In the genomic region with DNA sequence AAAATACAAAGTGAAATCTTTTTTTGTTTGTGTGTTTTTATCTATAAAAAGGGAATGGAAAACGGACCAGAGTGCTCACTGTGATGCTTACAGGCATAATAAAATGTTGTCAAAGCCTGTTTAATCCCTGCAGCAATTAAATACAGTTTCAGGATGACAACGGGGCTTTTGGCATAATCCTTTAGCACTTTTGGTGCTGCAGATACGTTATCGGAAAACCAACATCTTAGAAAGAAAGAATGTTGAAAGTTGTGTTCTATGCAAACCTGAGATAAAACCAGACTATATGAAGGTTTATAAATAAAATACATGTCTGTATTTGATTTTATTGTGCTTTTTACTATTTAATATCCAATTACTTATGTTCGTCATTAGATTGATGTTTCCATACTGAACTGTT, we compare ENCODE assay signal across 1 cellular context.
TF ChIP-seq lines count a peak whose summit lies in the region.

No MANE protein-coding gene starts in this region.

TF ChIP-seq in GM23338, 12 proteins besides CTCF, POLR2A, EP300 and RAD21:
- TF ChIP-seq, protein P1, sequence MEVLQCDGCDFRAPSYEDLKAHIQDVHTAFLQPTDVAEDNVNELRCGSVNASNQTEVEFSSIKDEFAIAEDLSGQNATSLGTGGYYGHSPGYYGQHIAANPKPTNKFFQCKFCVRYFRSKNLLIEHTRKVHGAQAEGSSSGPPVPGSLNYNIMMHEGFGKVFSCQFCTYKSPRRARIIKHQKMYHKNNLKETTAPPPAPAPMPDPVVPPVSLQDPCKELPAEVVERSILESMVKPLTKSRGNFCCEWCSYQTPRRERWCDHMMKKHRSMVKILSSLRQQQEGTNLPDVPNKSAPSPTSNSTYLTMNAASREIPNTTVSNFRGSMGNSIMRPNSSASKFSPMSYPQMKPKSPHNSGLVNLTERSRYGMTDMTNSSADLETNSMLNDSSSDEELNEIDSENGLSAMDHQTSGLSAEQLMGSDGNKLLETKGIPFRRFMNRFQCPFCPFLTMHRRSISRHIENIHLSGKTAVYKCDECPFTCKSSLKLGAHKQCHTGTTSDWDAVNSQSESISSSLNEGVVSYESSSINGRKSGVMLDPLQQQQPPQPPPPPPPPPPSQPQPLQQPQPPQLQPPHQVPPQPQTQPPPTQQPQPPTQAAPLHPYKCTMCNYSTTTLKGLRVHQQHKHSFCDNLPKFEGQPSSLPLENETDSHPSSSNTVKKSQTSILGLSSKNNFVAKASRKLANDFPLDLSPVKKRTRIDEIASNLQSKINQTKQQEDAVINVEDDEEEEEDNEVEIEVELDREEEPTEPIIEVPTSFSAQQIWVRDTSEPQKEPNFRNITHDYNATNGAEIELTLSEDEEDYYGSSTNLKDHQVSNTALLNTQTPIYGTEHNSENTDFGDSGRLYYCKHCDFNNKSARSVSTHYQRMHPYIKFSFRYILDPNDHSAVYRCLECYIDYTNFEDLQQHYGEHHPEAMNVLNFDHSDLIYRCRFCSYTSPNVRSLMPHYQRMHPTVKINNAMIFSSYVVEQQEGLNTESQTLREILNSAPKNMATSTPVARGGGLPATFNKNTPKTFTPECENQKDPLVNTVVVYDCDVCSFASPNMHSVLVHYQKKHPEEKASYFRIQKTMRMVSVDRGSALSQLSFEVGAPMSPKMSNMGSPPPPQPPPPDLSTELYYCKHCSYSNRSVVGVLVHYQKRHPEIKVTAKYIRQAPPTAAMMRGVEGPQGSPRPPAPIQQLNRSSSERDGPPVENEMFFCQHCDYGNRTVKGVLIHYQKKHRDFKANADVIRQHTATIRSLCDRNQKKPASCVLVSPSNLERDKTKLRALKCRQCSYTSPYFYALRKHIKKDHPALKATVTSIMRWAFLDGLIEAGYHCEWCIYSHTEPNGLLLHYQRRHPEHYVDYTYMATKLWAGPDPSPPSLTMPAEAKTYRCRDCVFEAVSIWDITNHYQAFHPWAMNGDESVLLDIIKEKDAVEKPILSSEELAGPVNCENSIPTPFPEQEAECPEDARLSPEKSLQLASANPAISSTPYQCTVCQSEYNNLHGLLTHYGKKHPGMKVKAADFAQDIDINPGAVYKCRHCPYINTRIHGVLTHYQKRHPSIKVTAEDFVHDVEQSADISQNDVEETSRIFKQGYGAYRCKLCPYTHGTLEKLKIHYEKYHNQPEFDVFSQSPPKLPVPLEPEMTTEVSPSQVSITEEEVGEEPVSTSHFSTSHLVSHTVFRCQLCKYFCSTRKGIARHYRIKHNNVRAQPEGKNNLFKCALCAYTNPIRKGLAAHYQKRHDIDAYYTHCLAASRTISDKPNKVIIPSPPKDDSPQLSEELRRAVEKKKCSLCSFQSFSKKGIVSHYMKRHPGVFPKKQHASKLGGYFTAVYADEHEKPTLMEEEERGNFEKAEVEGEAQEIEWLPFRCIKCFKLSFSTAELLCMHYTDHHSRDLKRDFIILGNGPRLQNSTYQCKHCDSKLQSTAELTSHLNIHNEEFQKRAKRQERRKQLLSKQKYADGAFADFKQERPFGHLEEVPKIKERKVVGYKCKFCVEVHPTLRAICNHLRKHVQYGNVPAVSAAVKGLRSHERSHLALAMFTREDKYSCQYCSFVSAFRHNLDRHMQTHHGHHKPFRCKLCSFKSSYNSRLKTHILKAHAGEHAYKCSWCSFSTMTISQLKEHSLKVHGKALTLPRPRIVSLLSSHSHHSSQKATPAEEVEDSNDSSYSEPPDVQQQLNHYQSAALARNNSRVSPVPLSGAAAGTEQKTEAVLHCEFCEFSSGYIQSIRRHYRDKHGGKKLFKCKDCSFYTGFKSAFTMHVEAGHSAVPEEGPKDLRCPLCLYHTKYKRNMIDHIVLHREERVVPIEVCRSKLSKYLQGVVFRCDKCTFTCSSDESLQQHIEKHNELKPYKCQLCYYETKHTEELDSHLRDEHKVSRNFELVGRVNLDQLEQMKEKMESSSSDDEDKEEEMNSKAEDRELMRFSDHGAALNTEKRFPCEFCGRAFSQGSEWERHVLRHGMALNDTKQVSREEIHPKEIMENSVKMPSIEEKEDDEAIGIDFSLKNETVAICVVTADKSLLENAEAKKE (CRISPR knock-in tag; IDR thresholded peaks at IDR 0.05) = no peak
- TF ChIP-seq JUNB (IDR thresholded peaks at IDR 0.05; ENCODE audit: unreplicated experiment) (no peak), ZNF331 (CRISPR knock-in tag; IDR thresholded peaks at IDR 0.05; ENCODE audit: low read depth) (no peak), POLR2AphosphoS5 (IDR thresholded peaks at IDR 0.05; ENCODE audit: low read depth) (no peak), STAT1 (IDR thresholded peaks at IDR 0.05; ENCODE audit: unreplicated experiment) (no peak), EZH2 (IDR thresholded peaks at IDR 0.05; ENCODE audit: low read depth, unreplicated experiment) (no peak), ZNF114 (CRISPR knock-in tag; IDR thresholded peaks at IDR 0.05) (no peak), NANOG (IDR thresholded peaks at IDR 0.05; ENCODE audit: borderline replicate concordance) (no peak), EZH2phosphoT487 (IDR thresholded peaks at IDR 0.05; ENCODE audit: unreplicated experiment) (no peak)
- TF ChIP-seq, protein P2, sequence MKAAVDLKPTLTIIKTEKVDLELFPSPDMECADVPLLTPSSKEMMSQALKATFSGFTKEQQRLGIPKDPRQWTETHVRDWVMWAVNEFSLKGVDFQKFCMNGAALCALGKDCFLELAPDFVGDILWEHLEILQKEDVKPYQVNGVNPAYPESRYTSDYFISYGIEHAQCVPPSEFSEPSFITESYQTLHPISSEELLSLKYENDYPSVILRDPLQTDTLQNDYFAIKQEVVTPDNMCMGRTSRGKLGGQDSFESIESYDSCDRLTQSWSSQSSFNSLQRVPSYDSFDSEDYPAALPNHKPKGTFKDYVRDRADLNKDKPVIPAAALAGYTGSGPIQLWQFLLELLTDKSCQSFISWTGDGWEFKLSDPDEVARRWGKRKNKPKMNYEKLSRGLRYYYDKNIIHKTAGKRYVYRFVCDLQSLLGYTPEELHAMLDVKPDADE (IDR thresholded peaks at IDR 0.05) = no peak
- TF ChIP-seq, protein P3, sequence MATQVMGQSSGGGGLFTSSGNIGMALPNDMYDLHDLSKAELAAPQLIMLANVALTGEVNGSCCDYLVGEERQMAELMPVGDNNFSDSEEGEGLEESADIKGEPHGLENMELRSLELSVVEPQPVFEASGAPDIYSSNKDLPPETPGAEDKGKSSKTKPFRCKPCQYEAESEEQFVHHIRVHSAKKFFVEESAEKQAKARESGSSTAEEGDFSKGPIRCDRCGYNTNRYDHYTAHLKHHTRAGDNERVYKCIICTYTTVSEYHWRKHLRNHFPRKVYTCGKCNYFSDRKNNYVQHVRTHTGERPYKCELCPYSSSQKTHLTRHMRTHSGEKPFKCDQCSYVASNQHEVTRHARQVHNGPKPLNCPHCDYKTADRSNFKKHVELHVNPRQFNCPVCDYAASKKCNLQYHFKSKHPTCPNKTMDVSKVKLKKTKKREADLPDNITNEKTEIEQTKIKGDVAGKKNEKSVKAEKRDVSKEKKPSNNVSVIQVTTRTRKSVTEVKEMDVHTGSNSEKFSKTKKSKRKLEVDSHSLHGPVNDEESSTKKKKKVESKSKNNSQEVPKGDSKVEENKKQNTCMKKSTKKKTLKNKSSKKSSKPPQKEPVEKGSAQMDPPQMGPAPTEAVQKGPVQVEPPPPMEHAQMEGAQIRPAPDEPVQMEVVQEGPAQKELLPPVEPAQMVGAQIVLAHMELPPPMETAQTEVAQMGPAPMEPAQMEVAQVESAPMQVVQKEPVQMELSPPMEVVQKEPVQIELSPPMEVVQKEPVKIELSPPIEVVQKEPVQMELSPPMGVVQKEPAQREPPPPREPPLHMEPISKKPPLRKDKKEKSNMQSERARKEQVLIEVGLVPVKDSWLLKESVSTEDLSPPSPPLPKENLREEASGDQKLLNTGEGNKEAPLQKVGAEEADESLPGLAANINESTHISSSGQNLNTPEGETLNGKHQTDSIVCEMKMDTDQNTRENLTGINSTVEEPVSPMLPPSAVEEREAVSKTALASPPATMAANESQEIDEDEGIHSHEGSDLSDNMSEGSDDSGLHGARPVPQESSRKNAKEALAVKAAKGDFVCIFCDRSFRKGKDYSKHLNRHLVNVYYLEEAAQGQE (IDR thresholded peaks at IDR 0.05; ENCODE audit: unreplicated experiment) = no peak
